ENCODE assay signal across 19 cellular contexts in the genomic region with DNA sequence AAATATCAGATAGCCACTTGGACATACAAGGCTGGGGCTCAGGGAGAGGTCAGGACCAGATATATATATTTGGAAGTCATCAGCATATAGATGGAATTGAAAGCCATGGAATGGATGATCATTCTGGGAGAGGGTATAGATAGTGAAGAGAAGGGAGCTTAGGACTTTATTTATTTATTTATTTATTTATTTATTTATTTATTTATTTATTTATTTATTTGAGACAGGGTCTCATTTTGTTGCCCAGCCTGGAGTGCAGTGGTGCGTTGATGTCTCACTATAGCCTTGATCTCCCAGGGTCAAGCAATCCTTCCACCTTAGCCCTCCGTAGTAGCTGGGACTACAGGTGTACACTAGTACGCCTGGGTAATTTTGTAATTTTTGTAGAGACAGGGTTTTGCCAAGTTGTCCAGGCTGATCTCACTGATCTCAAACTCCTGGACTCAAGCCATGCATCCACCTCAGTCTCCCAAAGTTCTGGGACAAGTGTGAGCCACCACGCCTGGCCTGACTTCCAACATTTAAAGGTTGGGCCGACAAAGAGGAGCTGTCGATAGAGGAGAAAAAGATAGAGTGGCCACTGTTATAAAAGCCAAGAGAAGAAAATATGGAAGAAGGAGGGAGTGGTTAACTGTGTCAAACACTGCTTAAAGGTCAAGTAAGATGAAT. TPM values are rescaled to one million over a fixed set of nuclear protein-coding genes. Genes with fewer than 3 reads are reported as not detected.
DNase-seq lines count a peak whose midpoint lies in the region; TF ChIP-seq lines count a peak whose summit lies in the region.
"Had no signal": no experiment of that assay in that cellular context is flagged by ENCODE, and none has a peak within 500 bp of the region (broad histone marks: within the 10 kb centered on the region; RNA-seq: fewer than 3 reads in every experiment).

No MANE protein-coding gene starts in this region.

- 93 to 97% (median 96%) methylated on average over 6 of the region's 6 CpGs for WGBS in spleen, 5 donors

- H3K4me3 Mint-ChIP-seq in chondrocyte (ENCODE audit: unreplicated experiment), result no peak overlapping the region
- H3K4me3 Mint-ChIP-seq in nephron progenitor cell, result no peak overlapping the region
- H3K4me3 Mint-ChIP-seq: CD4-positive, alpha-beta memory T cell had no signal

- H3K36me3 ChIP-seq in HEK293 (ENCODE audit: control insufficient read depth in 2 of 2, insufficient read depth in 1 of 2, low read length in 2 of 2) (no peaks in the 10 kb centered on the region), spleen (no peaks in the 10 kb centered on the region)
- H3K36me3 ChIP-seq: HAP-1 had no signal

- H3K9me3 Mint-ChIP-seq in chondrocyte (ENCODE audit: low read depth), result no peaks in the 10 kb centered on the region
- peaks cover 12% of the 10 kb centered on the region for H3K9me3 Mint-ChIP-seq in nephron progenitor cell

- intact Hi-C loops in spleen (cut with DNase I; ENCODE audit: low total_unique reads), result no loop called here

- H3K4me1 ChIP-seq in HEK293 (ENCODE audit: control insufficient read depth, insufficient read depth, low read length), result no peaks in the 10 kb centered on the region
- H3K4me1 ChIP-seq in spleen, result no peaks in the 10 kb centered on the region
- H3K4me1 ChIP-seq: HAP-1 had no signal

- H3K27me3 ChIP-seq in spleen (replicated peaks in 1 of 7), result no peaks in the 10 kb centered on the region

- H3K27me3 Mint-ChIP-seq in chondrocyte (ENCODE audit: low read depth), result no peaks in the 10 kb centered on the region
- H3K27me3 Mint-ChIP-seq in nephron progenitor cell (ENCODE audit: low read depth, poor library complexity), result peaks cover 4% of the 10 kb centered on the region

- H3K4me1 Mint-ChIP-seq in chondrocyte (ENCODE audit: low read depth) (peaks cover 7% of the 10 kb centered on the region), nephron progenitor cell (peaks cover 7% of the 10 kb centered on the region)

- H3K36me3 Mint-ChIP-seq in chondrocyte (ENCODE audit: low read depth) (no peaks in the 10 kb centered on the region), nephron progenitor cell (ENCODE audit: low read depth) (peaks cover 4% of the 10 kb centered on the region)

- no peak for TF ChIP-seq POLR2A in spleen (IDR thresholded peaks at IDR 0.05)

- H3K27ac ChIP-seq in HEK293 (ENCODE audit: extremely low read depth, low read depth, low read length) (no peak overlapping the region), spleen (no peak overlapping the region)

- POLR2A ChIA-PET in HEK293 (lab: Yijun Ruan, JAX), result no interaction called here

- no peaks in the 10 kb centered on the region for H3K9me3 ChIP-seq in HEK293 (ENCODE audit: control insufficient read depth, insufficient read depth, low read depth, low read length)
- H3K9me3 ChIP-seq in spleen, result peaks cover 0 to 9% (median 8%) of the 10 kb centered on the region in 8 donors

- DNase-seq in chondrocyte (ENCODE audit: low spot score) (peak; percentile 18), spleen (peak; percentile 7), nephron progenitor cell (no peak), SW 1271 (lab: John Stamatoyannopoulos, UW) (no peak)
- no peak for DNase-seq in activated T-cell treated with anti-CD3 and anti-CD28 coated beads, Interleukin-2, amount 50 U/mL, for 1 hour
- DNase-seq: 8988T; C1 segment of cervical spinal cord; Calu3; CD4-positive, alpha-beta memory T cell; COR-L47; DMS53; DMS79 treated with DMSO at 0.1 percent for 48 hours; GF-D8; GOT3 had no signal

- H3K27ac Mint-ChIP-seq in chondrocyte (ENCODE audit: unreplicated experiment) (no peak overlapping the region), nephron progenitor cell (no peak overlapping the region)
- H3K27ac Mint-ChIP-seq: CD4-positive, alpha-beta memory T cell had no signal

- CTCF ChIA-PET in HEK293 (lab: Yijun Ruan, JAX), result interaction anchor here (0.6 to 2.4 kb wide), 6 partner anchors 10 to 270 kb away, joined by 3 to 14 read pairs (median 4); partner anchors contain the start of gene GLI1

- TF ChIP-seq CTCF in HEK293 (tag by site-specific recombination; IDR thresholded peaks at IDR 0.05) (no peak), chondrocyte (IDR thresholded peaks at IDR 0.05) (no peak), spleen (IDR thresholded peaks at IDR 0.05 in 8 of 11, conservative IDR thresholded peaks at IDR 0.05 in 3 of 11) (no peak), nephron progenitor cell (IDR thresholded peaks at IDR 0.05) (no peak)

- H3K4me3 ChIP-seq in HEK293 (ENCODE audit: low read depth, low read length), result no peak overlapping the region
- no peak overlapping the region for H3K4me3 ChIP-seq in spleen
- H3K4me3 ChIP-seq: HAP-1 had no signal

TF ChIP-seq in HEK293, 187 proteins besides CTCF, POLR2A, EP300 and RAD21 (continues in another document):
- TF ChIP-seq ZNF366 (tag by site-specific recombination; conservative IDR thresholded peaks at IDR 0.05) (no peak), ZNF514 (tag by site-specific recombination; IDR thresholded peaks at IDR 0.05) (0 out of 2 replicates have a peak, but pooled peaks have one; percentile 69), GLIS1 (tag by site-specific recombination; IDR thresholded peaks at IDR 0.05) (no peak), ZNF18 (tag by site-specific recombination; IDR thresholded peaks at IDR 0.05) (0 out of 2 replicates have a peak, but pooled peaks have one; percentile 25), ZNF560 (tag by site-specific recombination; IDR thresholded peaks at IDR 0.05; ENCODE audit: borderline replicate concordance) (peak; percentile 95), ZNF623 (tag by site-specific recombination; IDR thresholded peaks at IDR 0.05) (peak; percentile 80), ZNF558 (tag by site-specific recombination; IDR thresholded peaks at IDR 0.05) (peak; percentile 83), HOXC10 (CRISPR knock-in tag; IDR thresholded peaks at IDR 0.05) (no peak), ZNF37A (tag by site-specific recombination; IDR thresholded peaks at IDR 0.05) (no peak), ZNF658 (tag by site-specific recombination; IDR thresholded peaks at IDR 0.05) (no peak), ZNF777 (tag by site-specific recombination; IDR thresholded peaks at IDR 0.05; ENCODE audit: borderline replicate concordance) (no peak)
- TF ChIP-seq, protein P1, sequence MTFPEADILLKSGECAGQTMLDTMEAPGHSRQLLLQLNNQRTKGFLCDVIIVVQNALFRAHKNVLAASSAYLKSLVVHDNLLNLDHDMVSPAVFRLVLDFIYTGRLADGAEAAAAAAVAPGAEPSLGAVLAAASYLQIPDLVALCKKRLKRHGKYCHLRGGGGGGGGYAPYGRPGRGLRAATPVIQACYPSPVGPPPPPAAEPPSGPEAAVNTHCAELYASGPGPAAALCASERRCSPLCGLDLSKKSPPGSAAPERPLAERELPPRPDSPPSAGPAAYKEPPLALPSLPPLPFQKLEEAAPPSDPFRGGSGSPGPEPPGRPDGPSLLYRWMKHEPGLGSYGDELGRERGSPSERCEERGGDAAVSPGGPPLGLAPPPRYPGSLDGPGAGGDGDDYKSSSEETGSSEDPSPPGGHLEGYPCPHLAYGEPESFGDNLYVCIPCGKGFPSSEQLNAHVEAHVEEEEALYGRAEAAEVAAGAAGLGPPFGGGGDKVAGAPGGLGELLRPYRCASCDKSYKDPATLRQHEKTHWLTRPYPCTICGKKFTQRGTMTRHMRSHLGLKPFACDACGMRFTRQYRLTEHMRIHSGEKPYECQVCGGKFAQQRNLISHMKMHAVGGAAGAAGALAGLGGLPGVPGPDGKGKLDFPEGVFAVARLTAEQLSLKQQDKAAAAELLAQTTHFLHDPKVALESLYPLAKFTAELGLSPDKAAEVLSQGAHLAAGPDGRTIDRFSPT (tag by site-specific recombination; IDR thresholded peaks at IDR 0.05), result no peak
- TF ChIP-seq, protein P2, sequence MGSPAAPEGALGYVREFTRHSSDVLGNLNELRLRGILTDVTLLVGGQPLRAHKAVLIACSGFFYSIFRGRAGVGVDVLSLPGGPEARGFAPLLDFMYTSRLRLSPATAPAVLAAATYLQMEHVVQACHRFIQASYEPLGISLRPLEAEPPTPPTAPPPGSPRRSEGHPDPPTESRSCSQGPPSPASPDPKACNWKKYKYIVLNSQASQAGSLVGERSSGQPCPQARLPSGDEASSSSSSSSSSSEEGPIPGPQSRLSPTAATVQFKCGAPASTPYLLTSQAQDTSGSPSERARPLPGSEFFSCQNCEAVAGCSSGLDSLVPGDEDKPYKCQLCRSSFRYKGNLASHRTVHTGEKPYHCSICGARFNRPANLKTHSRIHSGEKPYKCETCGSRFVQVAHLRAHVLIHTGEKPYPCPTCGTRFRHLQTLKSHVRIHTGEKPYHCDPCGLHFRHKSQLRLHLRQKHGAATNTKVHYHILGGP (tag by site-specific recombination; IDR thresholded peaks at IDR 0.05), result no peak

RNA-seq across cellular contexts. Expression of gene INHBE, which starts 8.7 kb away (rescaled TPM):
- 0.77 to 8.5 TPM (median 8.4 TPM) in 3 replicates for total RNA-seq in chondrocyte
- total RNA-seq in spleen, result not detected
- polyA plus RNA-seq in spleen, result under 1 TPM in 1 of 3 donors, not detected in 2; 0.02 TPM
- total RNA-seq: CD4-positive, alpha-beta memory T cell had no signal
- polyA plus RNA-seq: CD4-positive, alpha-beta memory T cell had no signal

RNA-seq across cellular contexts. Expression of gene INHBC, which starts 11.8 kb away (rescaled TPM):
- total RNA-seq in chondrocyte (not detected in 3 replicates), spleen (under 1 TPM in 1 of 7 donors, not detected in 6; 0.19 TPM)
- polyA plus RNA-seq in spleen, result not detected
- total RNA-seq: A673; Calu3; CD4-positive, alpha-beta memory T cell; Daoy; G401 had no signal
- polyA plus RNA-seq: CD4-positive, alpha-beta memory T cell had no signal

RNA-seq across cellular contexts. Expression of gene GLI1, which starts 13.2 kb away (rescaled TPM):
- 6.2 to 8.3 TPM (median 6.8 TPM) in 3 replicates for total RNA-seq in chondrocyte
- 1 to 10 TPM in 4 of 7 donors, under 1 TPM in 3; 0.46 to 3.6 (median 1.1) TPM for total RNA-seq in spleen
- polyA plus RNA-seq in spleen, result 1 to 10 TPM in 1 of 3 donors, under 1 TPM in 2; 0.63 to 1.2 (median 0.77) TPM
- polyA plus RNA-seq: CD4-positive, alpha-beta memory T cell had no signal

RNA-seq across cellular contexts. Expression of gene R3HDM2, which starts 15.6 kb away (rescaled TPM):
- total RNA-seq in chondrocyte, result 43.4 to 61.8 TPM (median 46.5 TPM) in 3 replicates
- 10 to 100 TPM; 46.1 to 90.8 (median 61.2) TPM for total RNA-seq in spleen
- polyA plus RNA-seq in spleen, result 10 to 100 TPM; 11.3 to 16.9 (median 13.2) TPM

RNA-seq across cellular contexts. Expression of gene ARHGAP9, which starts 33.2 kb away (rescaled TPM):
- total RNA-seq in chondrocyte, result 2.9 to 3.1 TPM in 2 of 3 replicates, not detected in the other
- total RNA-seq in spleen, result 100 to 1,000 TPM; 148 to 328 (median 226) TPM
- polyA plus RNA-seq in spleen, result 100 to 1,000 TPM; 190 to 400 (median 251) TPM
- total RNA-seq: Calu3, G401 had no signal

Comparison
In these comparisons a context has a peak if more than half of its experiments do, and no peak if none do; other contexts are left out.
1. DNase-seq: peak in chondrocyte (single experiment) and spleen (single experiment); none in nephron progenitor cell (single experiment), SW 1271 (0 of 2) and activated T-cell treated with anti-CD3 and anti-CD28 coated beads, Interleukin-2, amount 50 U/mL, for 1 hour (single experiment).